14 cellular contexts compared by ENCODE assay signal in the genomic region with DNA sequence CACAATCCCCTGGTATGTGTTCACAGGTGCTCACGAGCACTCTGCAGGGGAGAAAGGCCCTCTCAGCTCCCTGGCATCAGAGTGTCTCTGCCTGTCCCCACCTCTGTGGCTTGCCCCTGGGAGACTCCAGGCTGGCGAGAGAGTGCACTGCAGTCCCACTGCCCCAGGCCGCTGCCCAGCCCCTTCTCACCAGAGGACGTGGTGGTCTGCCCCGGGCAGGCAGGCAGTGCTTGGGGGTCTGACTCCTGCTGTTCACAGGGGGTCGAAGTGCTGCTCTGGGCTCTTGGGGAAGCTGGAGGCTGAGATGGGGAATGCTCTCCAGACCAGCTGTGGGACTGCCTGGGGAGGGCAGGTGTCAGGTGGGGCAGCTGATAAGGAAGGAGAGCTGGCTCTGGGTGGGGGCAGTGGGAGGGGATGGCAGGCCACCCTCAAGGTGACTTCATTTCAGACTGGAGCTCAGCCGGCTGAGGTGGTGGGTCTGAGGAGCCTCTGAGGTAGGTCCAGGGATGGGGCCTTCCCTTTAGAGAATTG.
"Had no signal": no experiment of that assay in that cellular context is flagged by ENCODE, and none has a peak within 500 bp of the region (broad histone marks: within the 10 kb centered on the region; RNA-seq: fewer than 3 reads in every experiment).

No MANE protein-coding gene starts in this region.

- DNase-seq: activated B cell treated with CpG ODN at 0.5 μM for 24 hours; activated CD4-positive, alpha-beta T cell treated with anti-CD3 and anti-CD28 coated beads, Interleukin-2, amount 10 ng/mL, durations not matched to agents 24 days and 14 days; activated naive CD4-positive, alpha-beta T cell treated with anti-CD3 and anti-CD28 coated beads for 36 hours; erythroblast; stimulated activated naive B cell treated with anti-CD40 and anti-IgM and Interleukin-4, amounts not matched to agents 10 μg/mL and 1 μg/mL and 100 μg/mL, for 72 hours; T-helper 17 cell had no signal

- H3K4me1 ChIP-seq: neural progenitor cell, parathyroid adenoma had no signal

- H3K4me3 Mint-ChIP-seq: activated B cell treated with CpG ODN at 0.5 μM for 24 hours; activated CD4-positive, alpha-beta T cell treated with anti-CD3 and anti-CD28 coated beads, Interleukin-2, amount 10 ng/mL, durations not matched to agents 24 days and 14 days; activated naive CD4-positive, alpha-beta T cell treated with anti-CD3 and anti-CD28 coated beads for 36 hours; activated T-helper 1 cell treated with anti-CD3 and anti-CD28 coated beads, Interleukin-12 subunit alpha, Interleukin-12 subunit beta, Interleukin-2, Interleukin-4 antibody, amounts not matched to agents 30 ng/mL and 10 ng/mL and 1 ng/mL, durations not matched to agents 14 hours and 24 hours and 36 hours; dendritic cell treated with granulocyte-macrophage colony-stimulating factor and Interleukin-4, amounts not matched to agents 40 ng/mL and 50 ng/mL, for 4 days; mesothelial cell of epicardium; neural progenitor cell; stimulated activated naive B cell treated with anti-CD40 and anti-IgM and Interleukin-4, amounts not matched to agents 10 μg/mL and 1 μg/mL and 100 μg/mL, for 72 hours; T-helper 17 cell had no signal

- H3K27me3 ChIP-seq: cardiac muscle cell, hepatocyte, neural progenitor cell had no signal

- H3K36me3 ChIP-seq: cardiac muscle cell, neural progenitor cell had no signal

- H3K27ac ChIP-seq: cardiac muscle cell, hepatocyte, neural progenitor cell, parathyroid adenoma had no signal

- H3K4me3 ChIP-seq: cardiac muscle cell, hepatocyte, neural progenitor cell, smooth muscle cell had no signal

- H3K9ac ChIP-seq: neural progenitor cell, parathyroid adenoma had no signal

- H3K27ac Mint-ChIP-seq: activated B cell treated with CpG ODN at 0.5 μM for 24 hours; activated CD4-positive, alpha-beta T cell treated with anti-CD3 and anti-CD28 coated beads, Interleukin-2, amount 10 ng/mL, durations not matched to agents 24 days and 14 days; activated naive CD4-positive, alpha-beta T cell treated with anti-CD3 and anti-CD28 coated beads for 36 hours; activated T-helper 1 cell treated with anti-CD3 and anti-CD28 coated beads, Interleukin-12 subunit alpha, Interleukin-12 subunit beta, Interleukin-2, Interleukin-4 antibody, amounts not matched to agents 30 ng/mL and 10 ng/mL and 1 ng/mL, durations not matched to agents 14 hours and 24 hours and 36 hours; dendritic cell treated with granulocyte-macrophage colony-stimulating factor and Interleukin-4, amounts not matched to agents 40 ng/mL and 50 ng/mL, for 4 days; mesothelial cell of epicardium; neural progenitor cell; stimulated activated naive B cell treated with anti-CD40 and anti-IgM and Interleukin-4, amounts not matched to agents 10 μg/mL and 1 μg/mL and 100 μg/mL, for 72 hours; T-helper 17 cell had no signal

- H3K36me3 Mint-ChIP-seq: mesothelial cell of epicardium; neural progenitor cell; stimulated activated naive B cell treated with anti-CD40 and anti-IgM and Interleukin-4, amounts not matched to agents 10 μg/mL and 1 μg/mL and 100 μg/mL, for 72 hours had no signal

- ATAC-seq: stimulated activated naive B cell treated with anti-CD40 and anti-IgM and Interleukin-4, amounts not matched to agents 10 μg/mL and 1 μg/mL and 100 μg/mL, for 72 hours; T-helper 17 cell had no signal

- H3K9me3 Mint-ChIP-seq: activated B cell treated with CpG ODN at 0.5 μM for 24 hours; activated CD4-positive, alpha-beta T cell treated with anti-CD3 and anti-CD28 coated beads, Interleukin-2, amount 10 ng/mL, durations not matched to agents 24 days and 14 days; activated naive CD4-positive, alpha-beta T cell treated with anti-CD3 and anti-CD28 coated beads for 36 hours; activated T-helper 1 cell treated with anti-CD3 and anti-CD28 coated beads, Interleukin-12 subunit alpha, Interleukin-12 subunit beta, Interleukin-2, Interleukin-4 antibody, amounts not matched to agents 30 ng/mL and 10 ng/mL and 1 ng/mL, durations not matched to agents 14 hours and 24 hours and 36 hours; dendritic cell treated with granulocyte-macrophage colony-stimulating factor and Interleukin-4, amounts not matched to agents 40 ng/mL and 50 ng/mL, for 4 days; mesothelial cell of epicardium; neural progenitor cell; stimulated activated naive B cell treated with anti-CD40 and anti-IgM and Interleukin-4, amounts not matched to agents 10 μg/mL and 1 μg/mL and 100 μg/mL, for 72 hours had no signal

- H3K4me1 Mint-ChIP-seq: activated CD4-positive, alpha-beta T cell treated with anti-CD3 and anti-CD28 coated beads, Interleukin-2, amount 10 ng/mL, durations not matched to agents 24 days and 14 days; stimulated activated naive B cell treated with anti-CD40 and anti-IgM and Interleukin-4, amounts not matched to agents 10 μg/mL and 1 μg/mL and 100 μg/mL, for 72 hours; T-helper 17 cell had no signal

- H3K27me3 Mint-ChIP-seq: activated B cell treated with CpG ODN at 0.5 μM for 24 hours had no signal
